In genomic region chr17:21042434-21043295, GRCh38 we compare ENCODE assay signal across 8 cellular contexts. TPM values are rescaled to one million over a fixed set of nuclear protein-coding genes. Genes with fewer than 3 reads are reported as not detected.
DNase-seq lines count a peak whose midpoint lies in the region; ATAC-seq and TF ChIP-seq lines count a peak whose summit lies in the region.

TSS of gene USP22 (minus strand) at chr17:21043011. CDS start at chr17:21042835, 176 bp downstream.

- peak; percentile 57 for ATAC-seq in GM21423 (IDR thresholded peaks at IDR 0.05; ENCODE audit: unreplicated experiment)
- peak; percentile 85 to 92 for ATAC-seq in lower lobe of right lung
- ATAC-seq in stimulated activated effector memory CD8-positive, alpha-beta T cell treated with anti-CD3 and anti-CD28 coated beads, Interleukin-12 subunit alpha, Interleukin-12 subunit beta, amount 100 ng/mL, for 72 hours = peak; percentile 71

- TF ChIP-seq CTCF in GM06990 (IDR thresholded peaks at IDR 0.05; ENCODE audit: insufficient read depth, low read length, poor library complexity, severe bottlenecking) (no peak), lower lobe of right lung (IDR thresholded peaks at IDR 0.05) (no peak)

- H3K27me3 ChIP-seq in GM06990 (replicated peaks; ENCODE audit: control insufficient read depth, insufficient read depth, low read length) (no peaks in the 10 kb centered on the region), lower lobe of right lung (ENCODE audit: low read depth) (no peaks in the 10 kb centered on the region)

- H3K4me1 ChIP-seq in lower lobe of right lung = peaks cover 39% of the 10 kb centered on the region

- peak within 1 kb of the TSS; percentile 88 for H3K4me3 ChIP-seq in GM06990 (replicated peaks; ENCODE audit: low read depth, low read length)
- H3K4me3 ChIP-seq in lower lobe of right lung = peak within 1 kb of the TSS; percentile 93

- H3K27me3 Mint-ChIP-seq in T-helper 2 cell treated with Interferon-gamma antibody and Interleukin-4, amounts not matched to agents 5 μg/mL and 100 μg/mL, for 36 hours (ENCODE audit: low read depth) = no peaks in the 10 kb centered on the region

- peak within 1 kb of the TSS; percentile 100 for H3K27ac ChIP-seq in lower lobe of right lung

- peaks cover 2% of the 10 kb centered on the region; the same call in 1 of the 2 replicates for H3K36me3 ChIP-seq in GM06990 (ENCODE audit: control insufficient read depth, insufficient read depth, low read length)
- peaks cover 8% of the 10 kb centered on the region for H3K36me3 ChIP-seq in lower lobe of right lung

- H3K27ac Mint-ChIP-seq in T-helper 2 cell treated with Interferon-gamma antibody and Interleukin-4, amounts not matched to agents 5 μg/mL and 100 μg/mL, for 36 hours = peak within 1 kb of the TSS; percentile 94
- peak within 1 kb of the TSS; percentile 94 for H3K27ac Mint-ChIP-seq in stimulated activated effector memory CD8-positive, alpha-beta T cell treated with anti-CD3 and anti-CD28 coated beads, Interleukin-12 subunit alpha, Interleukin-12 subunit beta, amount 100 ng/mL, for 72 hours

- no peak for DNase-seq in GM06990 (ENCODE audit: extremely low read depth, insufficient read length)
- DNase-seq in HT-29 (ENCODE audit: low spot score) = peak; percentile 28
- DNase-seq in T-helper 2 cell treated with Interferon-gamma antibody and Interleukin-4, amounts not matched to agents 5 μg/mL and 100 μg/mL, for 36 hours (ENCODE audit: low spot score) = no peak
- no peak for DNase-seq in dermis blood vessel endothelial cell
- peak; percentile 66 for DNase-seq in lower lobe of right lung
- DNase-seq in stimulated activated effector memory CD8-positive, alpha-beta T cell treated with anti-CD3 and anti-CD28 coated beads, Interleukin-12 subunit alpha, Interleukin-12 subunit beta, amount 100 ng/mL, for 72 hours (ENCODE audit: low spot score in 2 of 2) = peak in 1 of 2 donors; percentile 87
- DNase-seq in NCI-H2171 (lab: John Stamatoyannopoulos, UW) = no peak

- H3K4me1 Mint-ChIP-seq in T-helper 2 cell treated with Interferon-gamma antibody and Interleukin-4, amounts not matched to agents 5 μg/mL and 100 μg/mL, for 36 hours (ENCODE audit: low read depth) = peaks cover 26% of the 10 kb centered on the region
- peaks cover 13% of the 10 kb centered on the region for H3K4me1 Mint-ChIP-seq in stimulated activated effector memory CD8-positive, alpha-beta T cell treated with anti-CD3 and anti-CD28 coated beads, Interleukin-12 subunit alpha, Interleukin-12 subunit beta, amount 100 ng/mL, for 72 hours

- H3K4me3 Mint-ChIP-seq in T-helper 2 cell treated with Interferon-gamma antibody and Interleukin-4, amounts not matched to agents 5 μg/mL and 100 μg/mL, for 36 hours = peak within 1 kb of the TSS; percentile 99
- peak within 1 kb of the TSS; percentile 94 for H3K4me3 Mint-ChIP-seq in stimulated activated effector memory CD8-positive, alpha-beta T cell treated with anti-CD3 and anti-CD28 coated beads, Interleukin-12 subunit alpha, Interleukin-12 subunit beta, amount 100 ng/mL, for 72 hours

- H3K9me3 Mint-ChIP-seq in T-helper 2 cell treated with Interferon-gamma antibody and Interleukin-4, amounts not matched to agents 5 μg/mL and 100 μg/mL, for 36 hours = no peaks in the 10 kb centered on the region
- H3K9me3 Mint-ChIP-seq in stimulated activated effector memory CD8-positive, alpha-beta T cell treated with anti-CD3 and anti-CD28 coated beads, Interleukin-12 subunit alpha, Interleukin-12 subunit beta, amount 100 ng/mL, for 72 hours = no peaks in the 10 kb centered on the region

- peaks cover 8% of the 10 kb centered on the region for H3K36me3 Mint-ChIP-seq in T-helper 2 cell treated with Interferon-gamma antibody and Interleukin-4, amounts not matched to agents 5 μg/mL and 100 μg/mL, for 36 hours (ENCODE audit: low read depth)
- peaks cover 42% of the 10 kb centered on the region for H3K36me3 Mint-ChIP-seq in stimulated activated effector memory CD8-positive, alpha-beta T cell treated with anti-CD3 and anti-CD28 coated beads, Interleukin-12 subunit alpha, Interleukin-12 subunit beta, amount 100 ng/mL, for 72 hours

- intact Hi-C loops in lower lobe of right lung (cut with DNase I) = no loop called here

- no peaks in the 10 kb centered on the region for H3K9me3 ChIP-seq in lower lobe of right lung

RNA-seq across cellular contexts. Expression of gene USP22, which starts in this region (rescaled TPM):
- total RNA-seq in HT-29 (2014; rRNA removed; shearing (Covaris generic)) = 94.3 and 110 TPM in 2 replicates
- total RNA-seq in dermis blood vessel endothelial cell = 342 TPM in 2 replicates
- total RNA-seq in lower lobe of right lung = 154 TPM

Comparison
In these comparisons a context has a peak if more than half of its experiments do, and no peak if none do; other contexts are left out.
1. DNase-seq: peak in HT-29 (single experiment) and lower lobe of right lung (single experiment); none in GM06990 (single experiment), T-helper 2 cell treated with Interferon-gamma antibody and Interleukin-4, amounts not matched to agents 5 μg/mL and 100 μg/mL, for 36 hours (single experiment), dermis blood vessel endothelial cell (single experiment) and NCI-H2171 (single experiment).
2. Peak in every context shown above with its lines, with median percentiles within 50 percentile points of each other: ATAC-seq.